In the genomic region with DNA sequence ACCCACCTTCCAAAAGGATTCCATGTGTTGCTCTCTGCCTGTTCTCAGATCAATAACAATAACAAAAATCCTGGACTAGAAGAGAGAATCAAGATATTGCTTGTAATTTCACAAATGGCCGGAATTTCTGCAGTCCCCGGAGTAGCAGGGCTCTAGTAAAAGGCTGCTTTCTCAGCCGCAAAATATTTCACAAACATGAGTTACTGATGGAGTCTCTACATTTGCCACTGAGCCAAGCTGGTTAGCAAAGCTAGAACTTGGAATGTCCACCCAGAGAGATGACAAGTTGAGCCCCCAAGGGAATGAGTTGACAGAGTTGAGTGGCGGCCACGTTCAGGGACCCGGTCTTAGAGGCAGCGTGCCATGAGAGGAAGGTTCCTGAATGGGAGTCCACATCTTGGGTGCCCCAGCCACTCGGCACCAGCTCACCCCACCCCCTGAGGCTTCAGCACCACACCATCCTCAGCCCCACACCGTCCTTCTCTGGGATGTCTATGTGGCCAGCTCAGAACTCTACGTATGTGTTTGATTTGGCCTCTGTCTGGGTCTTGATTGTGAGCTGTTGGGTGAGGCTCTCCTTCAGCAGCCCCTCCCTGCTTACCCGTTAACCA, we compare ENCODE assay signal across 20 cellular contexts. TPM values are rescaled to one million over a fixed set of nuclear protein-coding genes. Genes with fewer than 3 reads are reported as not detected.
DNase-seq lines count a peak whose midpoint lies in the region; ATAC-seq and TF ChIP-seq lines count a peak whose summit lies in the region.
"Had no signal": no experiment of that assay in that cellular context is flagged by ENCODE, and none has a peak within 500 bp of the region (broad histone marks: within the 10 kb centered on the region; RNA-seq: fewer than 3 reads in every experiment).

No MANE protein-coding gene starts in this region.

- peaks cover 0 to 28% (median 0%) of the 10 kb centered on the region in 9 donors for H3K36me3 ChIP-seq in heart left ventricle
- no peaks in the 10 kb centered on the region for H3K36me3 ChIP-seq in neuronal stem cell (replicated peaks in 1 of 2; ENCODE audit: control insufficient read depth in 2 of 2, insufficient read depth in 2 of 2, low read length in 2 of 2)
- peaks cover 2 to 7% of the 10 kb centered on the region in 2 donors for H3K36me3 ChIP-seq in aorta (ENCODE audit: control insufficient read depth in 1 of 2, insufficient read depth in 2 of 2, low read length in 1 of 2)

- H3K9me3 ChIP-seq in heart left ventricle (no peaks in the 10 kb centered on the region), neuronal stem cell (replicated peaks in 1 of 2; ENCODE audit: control insufficient read depth in 2 of 2, insufficient read depth in 1 of 2, low read depth in 1 of 2, low read length in 2 of 2) (no peaks in the 10 kb centered on the region), aorta (ENCODE audit: control insufficient read depth, low read length) (no peaks in the 10 kb centered on the region)

- H3K4me2 ChIP-seq in neuronal stem cell (ENCODE audit: insufficient read depth, low read length, poor library complexity, severe bottlenecking): no peak overlapping the region

- H3K27ac ChIP-seq in heart left ventricle: peak overlapping the region in 3 of 12 donors; percentile 1 to 43 (median 42)
- H3K27ac ChIP-seq in neuronal stem cell (replicated peaks; ENCODE audit: low read length): no peak overlapping the region
- H3K27ac ChIP-seq in aorta (ENCODE audit: low read depth in 1 of 2, low read length in 2 of 2): peak overlapping the region; percentile 68 to 97

- H2BK120ac ChIP-seq in neuronal stem cell (ENCODE audit: low read depth, low read length): no peak overlapping the region

- H3K4me1 ChIP-seq in heart left ventricle (peaks cover 0 to 43% (median 0%) of the 10 kb centered on the region in 12 donors), neuronal stem cell (ENCODE audit: control insufficient read depth in 2 of 2, insufficient read depth in 1 of 2, low read depth in 1 of 2, low read length in 2 of 2) (no peaks in the 10 kb centered on the region), aorta (ENCODE audit: control insufficient read depth in 1 of 2, insufficient read depth in 2 of 2, low read length in 2 of 2) (peaks cover 7 to 13% of the 10 kb centered on the region in 2 donors)

- H3K79me1 ChIP-seq in neuronal stem cell (ENCODE audit: low read depth, low read length): no peaks in the 10 kb centered on the region

- H3K4me1 Mint-ChIP-seq in chondrocyte (ENCODE audit: low read depth): peaks cover 90% of the 10 kb centered on the region

- no peaks in the 10 kb centered on the region for H3K9me3 Mint-ChIP-seq in chondrocyte (ENCODE audit: low read depth)
- H3K9me3 Mint-ChIP-seq: CD14-positive monocyte had no signal

- H3K4me3 ChIP-seq in heart left ventricle (no peak overlapping the region), neuronal stem cell (ENCODE audit: low read length in 2 of 2) (no peak overlapping the region), aorta (ENCODE audit: low read length in 2 of 2) (no peak overlapping the region)

- TF ChIP-seq CTCF in chondrocyte (IDR thresholded peaks at IDR 0.05) (no peak), heart left ventricle (IDR thresholded peaks at IDR 0.05) (no peak)

- 79 to 81% (median 80%) methylated on average over 10 to 11 of the region's 11 CpGs for WGBS in heart left ventricle, 4 donors
- WGBS in neuronal stem cell (ENCODE audit: extremely low coverage in 2 of 2, insufficient read length in 2 of 2, insufficient replicate concordance in 1 of 2), 2 donors: no CpG with 5 or more reads among the region's 11 CpGs
- WGBS in aorta, 2 donors: 1 to 10% methylated on average over 11 of the region's 11 CpGs

- H3K9ac ChIP-seq in neuronal stem cell (ENCODE audit: low read depth, low read length, poor library complexity): no peak overlapping the region

- no peak overlapping the region for H4K91ac ChIP-seq in neuronal stem cell (ENCODE audit: low read depth, low read length, poor library complexity)

- no peak overlapping the region for H4K8ac ChIP-seq in neuronal stem cell (ENCODE audit: low read depth, low read length)

- no peak overlapping the region for H2BK12ac ChIP-seq in neuronal stem cell (ENCODE audit: low read length)

- H3K18ac ChIP-seq in neuronal stem cell (ENCODE audit: low read length): no peak overlapping the region

- peak overlapping the region; percentile 16 for H3K23ac ChIP-seq in neuronal stem cell (ENCODE audit: low read depth, low read length, poor library complexity)

- no peaks in the 10 kb centered on the region for H3K27me3 Mint-ChIP-seq in chondrocyte (ENCODE audit: low read depth)

- H3K27me3 ChIP-seq in heart left ventricle (no peaks in the 10 kb centered on the region), neuronal stem cell (ENCODE audit: control insufficient read depth in 3 of 3, insufficient read depth in 3 of 3, low read depth in 1 of 3, low read length in 3 of 3) (peaks cover 0 to 17% (median 0%) of the 10 kb centered on the region in 3 experiments), aorta (ENCODE audit: control insufficient read depth in 1 of 2, insufficient read depth in 2 of 2, low read length in 1 of 2) (no peaks in the 10 kb centered on the region)

- intact Hi-C loops in heart left ventricle (cut with DNase I) (no loop called here), aorta (cut with DNase I) (loop anchor here in 1 of 2 donors (5.0 kb wide), 1 partner anchor 34 kb away; no protein-coding TSS in a partner anchor)

- no peak overlapping the region for H3K4me3 Mint-ChIP-seq in chondrocyte (ENCODE audit: unreplicated experiment)
- H3K4me3 Mint-ChIP-seq: CD14-positive monocyte had no signal

- TF ChIP-seq POLR2A in heart left ventricle (IDR thresholded peaks at IDR 0.05): no peak

- H2AFZ ChIP-seq in neuronal stem cell (ENCODE audit: low read length): no peak overlapping the region

- no peak for DNase-seq in chondrocyte (ENCODE audit: low spot score)
- DNase-seq in heart left ventricle: no peak
- no peak for DNase-seq in neuronal stem cell (ENCODE audit: low spot score)
- DNase-seq in aorta: no peak
- no peak for DNase-seq in activated CD8-positive, alpha-beta memory T cell treated with anti-CD3 and anti-CD28 coated beads for 24 hours
- DNase-seq in KBM-7: no peak
- DNase-seq: ACHN, AML-193, DMS79, HCEC 1CT, MM.1S, NCI-H1092, NCI-H1436 treated with DMSO at 0.1 percent for 48 hours, NCI-H2029, NCI-H345, NCI-H526, PC-3, RPMI8226 had no signal

- in situ Hi-C loops in KBM-7 (cut with MboI; ENCODE audit: low pct_unique_long_range_greater_than_20kb, low sequenced_read_pairs): no loop called here

- peak overlapping the region; percentile 86 for H3K27ac Mint-ChIP-seq in chondrocyte (ENCODE audit: unreplicated experiment)
- H3K27ac Mint-ChIP-seq: CD14-positive monocyte had no signal

- H3K36me3 Mint-ChIP-seq in chondrocyte (ENCODE audit: low read depth): peaks cover 56% of the 10 kb centered on the region
- H3K36me3 Mint-ChIP-seq: CD14-positive monocyte had no signal

- H2BK5ac ChIP-seq in neuronal stem cell (ENCODE audit: low read length): no peak overlapping the region

- no peak overlapping the region for H2BK15ac ChIP-seq in neuronal stem cell (ENCODE audit: low read length)

- ATAC-seq in heart left ventricle (peak; percentile 30 to 77 (median 64)), aorta (ENCODE audit: low FRiP score) (peak; percentile 69), HG02970 (IDR thresholded peaks at IDR 0.05; ENCODE audit: low FRiP score, unreplicated experiment) (no peak)
- ATAC-seq: PC-3 had no signal

- no peak overlapping the region for H2AK5ac ChIP-seq in neuronal stem cell (ENCODE audit: low read depth, low read length)

- H3K14ac ChIP-seq in neuronal stem cell (ENCODE audit: low read length): no peak overlapping the region

- H3K4ac ChIP-seq in neuronal stem cell (ENCODE audit: low read length): no peak overlapping the region

RNA-seq across cellular contexts. Expression of gene FBLN5, which starts 15.9 kb away (rescaled TPM):
- 1,189 to 1,311 TPM (median 1,232 TPM) in 3 replicates for total RNA-seq in chondrocyte
- 100 to 1,000 TPM in 1 of 9 donors, 10 to 100 TPM in 8; 26.6 to 129 (median 40.3) TPM for total RNA-seq in heart left ventricle
- 10 to 100 TPM; 26.0 to 33.3 TPM for polyA plus RNA-seq in heart left ventricle
- 0.11 TPM for polyA plus RNA-seq in neuronal stem cell (2013, experiment 1 of 2)
- polyA plus RNA-seq in neuronal stem cell (2013, experiment 2 of 2): 0.10 TPM
- total RNA-seq in aorta: 100 to 1,000 TPM; 407 to 431 TPM
- 100 to 1,000 TPM; 375 to 735 TPM for polyA plus RNA-seq in aorta
